35 cellular contexts compared by ENCODE assay signal in the genomic region with DNA sequence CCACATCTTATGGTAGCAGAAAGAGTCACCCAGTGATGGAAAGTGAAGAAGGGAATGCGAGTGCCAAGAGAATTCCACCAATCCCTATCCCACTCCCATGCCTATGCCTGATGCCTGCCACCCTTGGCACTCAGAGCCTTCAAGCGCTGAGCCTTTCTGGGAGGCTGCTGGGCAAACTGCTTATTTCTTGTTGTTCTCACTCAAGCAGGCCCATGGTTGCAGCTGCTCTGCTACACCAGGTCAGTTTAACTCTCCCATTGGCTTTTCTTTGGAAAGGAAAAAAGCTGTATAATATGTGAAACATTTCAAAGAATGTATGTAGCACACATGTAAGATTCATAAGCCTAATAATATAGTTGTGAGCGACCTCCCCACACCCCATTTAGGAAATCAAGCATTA. TPM values are rescaled to one million over a fixed set of nuclear protein-coding genes. Genes with fewer than 3 reads are reported as not detected.
"Had no signal": no experiment of that assay in that cellular context is flagged by ENCODE, and none has a peak within 500 bp of the region (broad histone marks: within the 10 kb centered on the region; RNA-seq: fewer than 3 reads in every experiment).

No MANE protein-coding gene starts in this region.

- H3K36me3 ChIP-seq: colonic mucosa, prostate gland, thyroid gland had no signal

- H3K27ac Mint-ChIP-seq: effector memory CD8-positive, alpha-beta T cell; mesothelial cell of epicardium; natural killer cell treated with Interleukin-12 subunit alpha and Interleukin-12 subunit beta and Interleukin-15 and Interleukin-18, amount 100 ng/mL, for 72 hours had no signal

- H3K9me3 ChIP-seq: colonic mucosa, esophagus squamous epithelium, left lung, mucosa of descending colon, prostate gland, sigmoid colon, suprapubic skin, thyroid gland, vagina had no signal

- FAIRE-seq: endometrium had no signal

- H3K9ac ChIP-seq: parathyroid adenoma had no signal

- ATAC-seq: effector memory CD8-positive, alpha-beta T cell; left cardiac atrium; left lung; mucosa of descending colon; natural killer cell treated with Interleukin-12 subunit alpha and Interleukin-12 subunit beta and Interleukin-15 and Interleukin-18, amount 100 ng/mL, for 72 hours; right cardiac atrium; stimulated activated naive CD8-positive, alpha-beta T cell treated with anti-CD3 and anti-CD28 coated beads, Interleukin-15, amount 100 ng/mL, for 72 hours had no signal

- H2AFZ ChIP-seq: parathyroid adenoma had no signal

- H3K4me1 Mint-ChIP-seq: mesothelial cell of epicardium had no signal

- H3K27me3 ChIP-seq: colonic mucosa, esophagus squamous epithelium, left lung, sigmoid colon, suprapubic skin, thyroid gland, vagina had no signal

- H3K9me3 Mint-ChIP-seq: effector memory CD8-positive, alpha-beta T cell; mesothelial cell of epicardium; naive B cell; natural killer cell treated with Interleukin-12 subunit alpha and Interleukin-12 subunit beta and Interleukin-15 and Interleukin-18, amount 100 ng/mL, for 72 hours; neural crest cell; stimulated activated naive CD8-positive, alpha-beta T cell treated with anti-CD3 and anti-CD28 coated beads, Interleukin-15, amount 100 ng/mL, for 72 hours had no signal

- H3K27me3 Mint-ChIP-seq: effector memory CD8-positive, alpha-beta T cell; naive B cell; natural killer cell treated with Interleukin-12 subunit alpha and Interleukin-12 subunit beta and Interleukin-15 and Interleukin-18, amount 100 ng/mL, for 72 hours; stimulated activated naive CD8-positive, alpha-beta T cell treated with anti-CD3 and anti-CD28 coated beads, Interleukin-15, amount 100 ng/mL, for 72 hours had no signal

- H3K27ac ChIP-seq: colonic mucosa, esophagus squamous epithelium, left lung, parathyroid adenoma, prostate gland, sigmoid colon, suprapubic skin, thyroid gland, vagina had no signal

- H3K79me2 ChIP-seq: parathyroid adenoma had no signal

- H3K4me3 ChIP-seq: colonic mucosa, esophagus squamous epithelium, left lung, mucosa of descending colon, prostate gland, sigmoid colon, suprapubic skin, thyroid gland, vagina had no signal

- H3K36me3 Mint-ChIP-seq: natural killer cell treated with Interleukin-12 subunit alpha and Interleukin-12 subunit beta and Interleukin-15 and Interleukin-18, amount 100 ng/mL, for 72 hours had no signal

- H3K4me1 ChIP-seq: colonic mucosa, parathyroid adenoma, prostate gland had no signal

- DNase-seq: colonic mucosa; dermis blood vessel endothelial cell; effector memory CD8-positive, alpha-beta T cell; erythroblast; esophagus squamous epithelium; foreskin melanocyte; left cardiac atrium; left lung; mesenchymal stem cell; mucosa of descending colon; naive B cell; right cardiac atrium; sigmoid colon; stimulated activated CD4-positive, alpha-beta T cell treated with anti-CD3 and anti-CD28 coated beads, Interleukin-15, amount 100 ng/mL, for 24 hours; stimulated activated CD4-positive, alpha-beta T cell treated with anti-CD3 and anti-CD28 coated beads, Interleukin-2, amount 100 ng/mL, for 48 hours; stimulated activated CD8-positive, alpha-beta memory T cell treated with anti-CD3 and anti-CD28 coated beads, Interleukin-4, amount 100 ng/mL, for 48 hours; stimulated activated naive CD4-positive, alpha-beta T cell; stimulated activated naive CD8-positive, alpha-beta T cell treated with anti-CD3 and anti-CD28 coated beads, Interleukin-15, amount 100 ng/mL, for 72 hours; thyroid gland; trophoblast cell had no signal

- H3K4me3 Mint-ChIP-seq: effector memory CD8-positive, alpha-beta T cell; mesothelial cell of epicardium; naive B cell; natural killer cell treated with Interleukin-12 subunit alpha and Interleukin-12 subunit beta and Interleukin-15 and Interleukin-18, amount 100 ng/mL, for 72 hours; neural crest cell; stimulated activated naive CD8-positive, alpha-beta T cell treated with anti-CD3 and anti-CD28 coated beads, Interleukin-15, amount 100 ng/mL, for 72 hours had no signal

RNA-seq across cellular contexts. Expression of gene TSSK2, which starts 50.3 kb away (rescaled TPM):
- total RNA-seq: cerebellum, colonic mucosa, dermis blood vessel endothelial cell, kidney epithelial cell, left cardiac atrium, left lung, lower leg skin, lung microvascular endothelial cell, mesothelial cell of epicardium, mucosa of descending colon, neural crest cell, osteoblast, right cardiac atrium, sigmoid colon, skeletal muscle tissue, suprapubic skin, ureter, vagina had no signal
